1 cellular context compared by ENCODE assay signal in genomic region chr4:17577660-17578481, GRCh38.
TF ChIP-seq lines count a peak whose summit lies in the region.

No MANE protein-coding gene starts in this region.

TF ChIP-seq in SK-N-SH, 30 proteins besides CTCF, POLR2A, EP300 and RAD21 (continued from another document):
- no peak for TF ChIP-seq PBX3 (IDR thresholded peaks at IDR 0.05)
- no peak for TF ChIP-seq SMC3 (IDR thresholded peaks at IDR 0.05; ENCODE audit: low read depth, low read length)
- TF ChIP-seq, protein P1, sequence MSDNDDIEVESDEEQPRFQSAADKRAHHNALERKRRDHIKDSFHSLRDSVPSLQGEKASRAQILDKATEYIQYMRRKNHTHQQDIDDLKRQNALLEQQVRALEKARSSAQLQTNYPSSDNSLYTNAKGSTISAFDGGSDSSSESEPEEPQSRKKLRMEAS (IDR thresholded peaks at IDR 0.05; ENCODE audit: low read depth), result no peak
- no peak for TF ChIP-seq USF1 (IDR thresholded peaks at IDR 0.05; ENCODE audit: borderline replicate concordance, low read depth)
- no peak for TF ChIP-seq USF2 (IDR thresholded peaks at IDR 0.05; ENCODE audit: borderline replicate concordance, low read depth, low read length)
- no peak for TF ChIP-seq GATA2 (CRISPR knock-in tag; IDR thresholded peaks at IDR 0.05)
- TF ChIP-seq CHD2 (IDR thresholded peaks at IDR 0.05; ENCODE audit: low read length, partially characterized antibody), result no peak
